9 cellular contexts compared by ENCODE assay signal in genomic region chr3:170414202-170414663, GRCh38. TPM values are rescaled to one million over a fixed set of nuclear protein-coding genes. Genes with fewer than 3 reads are reported as not detected.
DNase-seq lines count a peak whose midpoint lies in the region; ATAC-seq and TF ChIP-seq lines count a peak whose summit lies in the region.
"Had no signal": no experiment of that assay in that cellular context is flagged by ENCODE, and none has a peak within 500 bp of the region (broad histone marks: within the 10 kb centered on the region; RNA-seq: fewer than 3 reads in every experiment).

No MANE protein-coding gene starts in this region.

- no peak overlapping the region for H3K27ac Mint-ChIP-seq in activated CD8-positive, alpha-beta memory T cell treated with anti-CD3 and anti-CD28 coated beads, Interleukin-2, amount 10 ng/mL, durations not matched to agents 7 days and 5 days
- peak overlapping the region; percentile 16 to 88 (median 79) for H3K27ac Mint-ChIP-seq in nephron

- peak; percentile 54 for DNase-seq in activated CD8-positive, alpha-beta memory T cell treated with anti-CD3 and anti-CD28 coated beads, Interleukin-2, amount 10 ng/mL, durations not matched to agents 7 days and 5 days
- DNase-seq in activated CD8-positive, alpha-beta memory T cell treated with anti-CD3 and anti-CD28 coated beads for 24 hours = no peak
- DNase-seq in NCI-H2196 (lab: John Stamatoyannopoulos, UW; ENCODE audit: unreplicated experiment) = peak; percentile 77

- ATAC-seq in activated CD8-positive, alpha-beta memory T cell treated with anti-CD3 and anti-CD28 coated beads, Interleukin-2, amount 10 ng/mL, durations not matched to agents 7 days and 5 days = no peak
- ATAC-seq in HG02852 (IDR thresholded peaks at IDR 0.05; ENCODE audit: unreplicated experiment) = peak; percentile 60
- ATAC-seq in esophagus mucosa = peak; percentile 71
- no peak for ATAC-seq in GM21423 (IDR thresholded peaks at IDR 0.05; ENCODE audit: unreplicated experiment)

- CTCF ChIA-PET in activated CD8-positive, alpha-beta memory T cell treated with anti-CD3 and anti-CD28 coated beads, Interleukin-2, amount 10 ng/mL, durations not matched to agents 7 days and 5 days (lab: Charles Lee) = interaction anchor here (0.6 to 7.3 kb wide), 18 partner anchors 10 to 398 kb away, joined by 3 to 83 read pairs (median 4); no protein-coding TSS in a partner anchor

- H3K27me3 Mint-ChIP-seq in activated CD8-positive, alpha-beta memory T cell treated with anti-CD3 and anti-CD28 coated beads, Interleukin-2, amount 10 ng/mL, durations not matched to agents 7 days and 5 days = peaks cover 29% of the 10 kb centered on the region
- H3K27me3 Mint-ChIP-seq in nephron (ENCODE audit: low read depth) = peaks cover 9% of the 10 kb centered on the region

- no peak overlapping the region for H3K4me3 Mint-ChIP-seq in activated CD8-positive, alpha-beta memory T cell treated with anti-CD3 and anti-CD28 coated beads, Interleukin-2, amount 10 ng/mL, durations not matched to agents 7 days and 5 days
- H3K4me3 Mint-ChIP-seq in nephron = no peak overlapping the region

- peak; percentile 99 for TF ChIP-seq CTCF in VCaP (conservative IDR thresholded peaks at IDR 0.05)
- TF ChIP-seq CTCF in nephron (IDR thresholded peaks at IDR 0.05; ENCODE audit: unreplicated experiment in 3 of 3) = peak; percentile 90 to 97 (median 96)

- peaks cover 9% of the 10 kb centered on the region for H3K4me1 Mint-ChIP-seq in activated CD8-positive, alpha-beta memory T cell treated with anti-CD3 and anti-CD28 coated beads, Interleukin-2, amount 10 ng/mL, durations not matched to agents 7 days and 5 days
- H3K4me1 Mint-ChIP-seq in nephron = peaks cover 27% of the 10 kb centered on the region

- H3K27ac ChIP-seq in VCaP = no peak overlapping the region
- H3K27ac ChIP-seq: epithelial cell of prostate had no signal

- peaks cover 3% of the 10 kb centered on the region for H3K36me3 Mint-ChIP-seq in activated CD8-positive, alpha-beta memory T cell treated with anti-CD3 and anti-CD28 coated beads, Interleukin-2, amount 10 ng/mL, durations not matched to agents 7 days and 5 days
- peaks cover 4% of the 10 kb centered on the region for H3K36me3 Mint-ChIP-seq in nephron (ENCODE audit: low read depth)

- H3K9me3 Mint-ChIP-seq in activated CD8-positive, alpha-beta memory T cell treated with anti-CD3 and anti-CD28 coated beads, Interleukin-2, amount 10 ng/mL, durations not matched to agents 7 days and 5 days (ENCODE audit: low read depth) = no peaks in the 10 kb centered on the region
- H3K9me3 Mint-ChIP-seq in nephron = no peaks in the 10 kb centered on the region

RNA-seq across cellular contexts. Expression of gene CLDN11, which starts 4.4 kb away (rescaled TPM):
- under 1 TPM in 1 of 2 experiments, not detected in 1; 0.16 TPM for total RNA-seq in activated CD8-positive, alpha-beta memory T cell treated with anti-CD3 and anti-CD28 coated beads, Interleukin-2, amount 10 ng/mL, durations not matched to agents 7 days and 5 days
- 1.2 TPM for total RNA-seq in esophagus mucosa

RNA-seq across cellular contexts. Expression of gene SKIL, which starts 56.7 kb away (rescaled TPM):
- 10 to 100 TPM; 13.9 to 20.9 TPM for total RNA-seq in activated CD8-positive, alpha-beta memory T cell treated with anti-CD3 and anti-CD28 coated beads, Interleukin-2, amount 10 ng/mL, durations not matched to agents 7 days and 5 days
- total RNA-seq in esophagus mucosa = 35.0 TPM

Comparison
In these comparisons a context has a peak if more than half of its experiments do, and no peak if none do; other contexts are left out.
1. ATAC-seq: peak in HG02852 (single experiment) and esophagus mucosa (single experiment); none in activated CD8-positive, alpha-beta memory T cell treated with anti-CD3 and anti-CD28 coated beads, Interleukin-2, amount 10 ng/mL, durations not matched to agents 7 days and 5 days (single experiment) and GM21423 (single experiment).